Comparison of ENCODE assay signal across 15 cellular contexts in genomic region chr5:146243217-146243616, GRCh38. TPM values are rescaled to one million over a fixed set of nuclear protein-coding genes. Genes with fewer than 3 reads are reported as not detected.
A peak's percentile ranks its signal among the peaks of the same experiment; 100 is the strongest.
DNase-seq lines count a peak whose midpoint lies in the region; ATAC-seq and TF ChIP-seq lines count a peak whose summit lies in the region.
"Had no signal": no experiment of that assay in that cellular context is flagged by ENCODE, and none has a peak within 500 bp of the region (broad histone marks: within the 10 kb centered on the region; RNA-seq: fewer than 3 reads in every experiment).

No MANE protein-coding gene starts in this region.

- no peak for ATAC-seq in HG03108 (IDR thresholded peaks at IDR 0.05; ENCODE audit: unreplicated experiment)
- no peak for ATAC-seq in HG02973 (IDR thresholded peaks at IDR 0.05; ENCODE audit: unreplicated experiment)
- ATAC-seq: GM12878, GM23338 had no signal

- H3K4me1 ChIP-seq in ascending aorta (peaks cover 0 to 39% of the 10 kb centered on the region in 2 donors), transverse colon (no peaks in the 10 kb centered on the region)
- H3K4me1 ChIP-seq: HAP-1 had no signal

- H3K27ac ChIP-seq in ascending aorta (peak overlapping the region; percentile 82 to 91), transverse colon (no peak overlapping the region)
- H3K27ac ChIP-seq: 22Rv1; BLaER1 treated with 17β-estradiol and CSF1 and Interleukin-3, amounts not matched to agents 10 nM and 100 nM had no signal

- TF ChIP-seq CTCF in AG10803 (conservative IDR thresholded peaks at IDR 0.05; ENCODE audit: low read length) = no peak
- no peak for TF ChIP-seq CTCF in ascending aorta (IDR thresholded peaks at IDR 0.05)
- TF ChIP-seq CTCF in fibroblast of the aortic adventitia (IDR thresholded peaks at IDR 0.05; ENCODE audit: insufficient read depth, low read length) = no peak
- no peak for TF ChIP-seq CTCF in transverse colon (IDR thresholded peaks at IDR 0.05)

- no peaks in the 10 kb centered on the region for H3K9me3 ChIP-seq in ascending aorta
- H3K9me3 ChIP-seq in transverse colon = no peaks in the 10 kb centered on the region
- H3K9me3 ChIP-seq: BLaER1 treated with 17β-estradiol and CSF1 and Interleukin-3, amounts not matched to agents 10 nM and 100 nM; HAP-1 had no signal

- H3K4me3 ChIP-seq in AG10803 (ENCODE audit: low read length) (no peak overlapping the region), ascending aorta (no peak overlapping the region), fibroblast of the aortic adventitia (ENCODE audit: low read depth, low read length) (no peak overlapping the region), transverse colon (no peak overlapping the region), H7 (ENCODE audit: insufficient read depth, low read depth, low read length) (no peak overlapping the region)
- H3K4me3 ChIP-seq: BLaER1 treated with 17β-estradiol and CSF1 and Interleukin-3, amounts not matched to agents 10 nM and 100 nM; GM12878; GM23338; HAP-1 had no signal

- WGBS in transverse colon (ENCODE audit: low coverage in 1 of 2), 2 donors = 91 to 95% methylated on average over 4 of the region's 4 CpGs

- H3K27me3 ChIP-seq in ascending aorta = no peaks in the 10 kb centered on the region
- no peaks in the 10 kb centered on the region for H3K27me3 ChIP-seq in transverse colon
- H3K27me3 ChIP-seq in H7 (ENCODE audit: control insufficient read depth, insufficient read depth, low read length) = no peaks in the 10 kb centered on the region
- H3K27me3 ChIP-seq: BLaER1 treated with 17β-estradiol and CSF1 and Interleukin-3, amounts not matched to agents 10 nM and 100 nM had no signal

- intact Hi-C loops in ascending aorta (cut with DNase I) = loop anchor here (5.0 kb wide), 1 partner anchor 39 kb away; no protein-coding TSS in a partner anchor
- intact Hi-C loops in transverse colon (cut with DNase I; ENCODE audit: low total_unique reads) = no loop called here

- peak; percentile 17 for DNase-seq in AG10803 (ENCODE audit: low read depth)
- DNase-seq in ascending aorta (ENCODE audit: low spot score in 2 of 2) = no peak
- DNase-seq in fibroblast of the aortic adventitia (ENCODE audit: low read depth) = peak; percentile 22
- peak; percentile 10 for DNase-seq in stromal cell of bone marrow (ENCODE audit: low read depth)
- DNase-seq in transverse colon = no peak
- DNase-seq in H7 = no peak
- DNase-seq: CD4-positive, CD25-positive, alpha-beta regulatory T cell; DMS53 had no signal

- H3K36me3 ChIP-seq in ascending aorta (peaks cover 2 to 3% of the 10 kb centered on the region in 2 donors), transverse colon (peaks cover 0 to 12% (median 4%) of the 10 kb centered on the region in 4 donors), H7 (replicated peaks; ENCODE audit: control insufficient read depth, insufficient read depth, low read length) (peaks cover 4% of the 10 kb centered on the region)

- no peak for TF ChIP-seq EP300 in transverse colon (IDR thresholded peaks at IDR 0.05; ENCODE audit: low read depth)

- no peak for TF ChIP-seq POLR2A in transverse colon (IDR thresholded peaks at IDR 0.05)

- in situ Hi-C loops in transverse colon (cut with MboI; ENCODE audit: low pct_ligation_motif_present in 1 of 4, low pct_unique_long_range_greater_than_20kb in 1 of 4, low sequenced_read_pairs in 3 of 4) = no loop called here

RNA-seq across cellular contexts. Expression of gene RBM27, which starts 39.8 kb away (rescaled TPM):
- total RNA-seq in ascending aorta (5.9 TPM), fibroblast of the aortic adventitia (ENCODE audit: low replicate concordance) (6.6 and 28.5 TPM in 2 replicates), transverse colon (10 to 100 TPM in 3 of 4 donors, 1 to 10 TPM in 1; 6.0 to 21.6 (median 14.9) TPM)
- 22.7 and 30.0 TPM in 2 replicates for total RNA-seq in H7 (2014; rRNA removed; shearing (Covaris generic))

Comparison
In these comparisons a context has a peak if more than half of its experiments do, and no peak if none do; other contexts are left out.
1. DNase-seq: peak in AG10803 (single experiment), fibroblast of the aortic adventitia (single experiment) and stromal cell of bone marrow (single experiment); none in ascending aorta (0 of 2), transverse colon (single experiment) and H7 (single experiment).
2. H3K27ac ChIP-seq: peak in ascending aorta (2 of 2); none in transverse colon (0 of 4).